ENCODE assay signal across 29 cellular contexts in genomic region chr11:110645253-110645652, GRCh38.
"Had no signal": no experiment of that assay in that cellular context is flagged by ENCODE, and none has a peak within 500 bp of the region (broad histone marks: within the 10 kb centered on the region; RNA-seq: fewer than 3 reads in every experiment).

No MANE protein-coding gene starts in this region.

- H3K27me3 ChIP-seq: cardiac muscle cell had no signal

- H3K4me1 Mint-ChIP-seq: activated naive CD8-positive, alpha-beta T cell treated with anti-CD3 and anti-CD28 coated beads, Interleukin-2, amount 50 U/mL, for 24 hours; central memory CD8-positive, alpha-beta T cell had no signal

- DNase-seq: activated CD4-positive, alpha-beta T cell treated with anti-CD3 and anti-CD28 coated beads for 4 hours; activated CD4-positive, CD25-positive, alpha-beta regulatory T cell; activated CD8-positive, alpha-beta T cell treated with anti-CD3 and anti-CD28 coated beads for 36 hours; activated gamma-delta T cell treated with Interleukin-2 at 50 U/mL for 16 hours; activated naive CD4-positive, alpha-beta T cell treated with anti-CD3 and anti-CD28 coated beads for 36 hours; activated naive CD8-positive, alpha-beta T cell treated with anti-CD3 and anti-CD28 coated beads, Interleukin-2, amount 50 U/mL, for 24 hours; activated T-cell treated with anti-CD3 and anti-CD28 coated beads, Interleukin-2, amount 50 U/mL, for 1 hour; amniotic stem cell; aorta; NCI-H1092 treated with DMSO at 0.1 percent for 48 hours; NCI-H146; NCI-H187 treated with DMSO at 0.1 percent for 48 hours; NCI-H2081; NCI-H226; NCI-H446 treated with DMSO at 0.1 percent for 48 hours; NCI-H524; NK-92 treated with Interleukin-12 subunit alpha and Interleukin-12 subunit beta, amount 100 ng/mL, for 24 hours; PC-9; SW 1271; T-helper 1 cell; T1000; WERI-Rb-1 had no signal

- ATAC-seq: activated CD8-positive, alpha-beta T cell treated with anti-CD3 and anti-CD28 coated beads for 36 hours; activated naive CD4-positive, alpha-beta T cell treated with anti-CD3 and anti-CD28 coated beads, Interleukin-2, amount 50 U/mL, for 72 hours; activated naive CD8-positive, alpha-beta T cell treated with anti-CD3 and anti-CD28 coated beads, Interleukin-2, amount 50 U/mL, for 24 hours; Right ventricle myocardium inferior had no signal

- H3K4me3 Mint-ChIP-seq: activated CD8-positive, alpha-beta T cell treated with anti-CD3 and anti-CD28 coated beads for 36 hours; activated naive CD4-positive, alpha-beta T cell treated with anti-CD3 and anti-CD28 coated beads for 36 hours; activated naive CD8-positive, alpha-beta T cell treated with anti-CD3 and anti-CD28 coated beads, Interleukin-2, amount 50 U/mL, for 24 hours; activated T-helper 1 cell treated with anti-CD3 and anti-CD28 coated beads, Interleukin-12 subunit alpha, Interleukin-12 subunit beta, Interleukin-2, Interleukin-4 antibody, amounts not matched to agents 30 ng/mL and 10 ng/mL and 1 ng/mL, durations not matched to agents 14 hours and 24 hours and 36 hours; central memory CD8-positive, alpha-beta T cell had no signal

- H3K36me3 ChIP-seq: cardiac muscle cell, WERI-Rb-1 had no signal

- H3K9me3 Mint-ChIP-seq: activated CD8-positive, alpha-beta T cell treated with anti-CD3 and anti-CD28 coated beads for 36 hours; activated naive CD4-positive, alpha-beta T cell treated with anti-CD3 and anti-CD28 coated beads for 36 hours; activated naive CD4-positive, alpha-beta T cell treated with anti-CD3 and anti-CD28 coated beads, Interleukin-2, amount 50 U/mL, for 72 hours; activated naive CD8-positive, alpha-beta T cell treated with anti-CD3 and anti-CD28 coated beads, Interleukin-2, amount 50 U/mL, for 24 hours; central memory CD8-positive, alpha-beta T cell had no signal

- H3K27ac Mint-ChIP-seq: activated CD8-positive, alpha-beta T cell treated with anti-CD3 and anti-CD28 coated beads for 36 hours; activated naive CD4-positive, alpha-beta T cell treated with anti-CD3 and anti-CD28 coated beads for 36 hours; activated naive CD4-positive, alpha-beta T cell treated with anti-CD3 and anti-CD28 coated beads, Interleukin-2, amount 50 U/mL, for 72 hours; activated naive CD8-positive, alpha-beta T cell treated with anti-CD3 and anti-CD28 coated beads, Interleukin-2, amount 50 U/mL, for 24 hours; activated T-helper 1 cell treated with anti-CD3 and anti-CD28 coated beads, Interleukin-12 subunit alpha, Interleukin-12 subunit beta, Interleukin-2, Interleukin-4 antibody, amounts not matched to agents 30 ng/mL and 10 ng/mL and 1 ng/mL, durations not matched to agents 14 hours and 24 hours and 36 hours had no signal

- H3K27ac ChIP-seq: cardiac muscle cell, KMS-11, PC-9, RWPE1, WERI-Rb-1 had no signal

- H3K4me3 ChIP-seq: cardiac muscle cell, PC-9 had no signal

- H3K36me3 Mint-ChIP-seq: activated naive CD4-positive, alpha-beta T cell treated with anti-CD3 and anti-CD28 coated beads, Interleukin-2, amount 50 U/mL, for 72 hours had no signal
